In the genomic region with DNA sequence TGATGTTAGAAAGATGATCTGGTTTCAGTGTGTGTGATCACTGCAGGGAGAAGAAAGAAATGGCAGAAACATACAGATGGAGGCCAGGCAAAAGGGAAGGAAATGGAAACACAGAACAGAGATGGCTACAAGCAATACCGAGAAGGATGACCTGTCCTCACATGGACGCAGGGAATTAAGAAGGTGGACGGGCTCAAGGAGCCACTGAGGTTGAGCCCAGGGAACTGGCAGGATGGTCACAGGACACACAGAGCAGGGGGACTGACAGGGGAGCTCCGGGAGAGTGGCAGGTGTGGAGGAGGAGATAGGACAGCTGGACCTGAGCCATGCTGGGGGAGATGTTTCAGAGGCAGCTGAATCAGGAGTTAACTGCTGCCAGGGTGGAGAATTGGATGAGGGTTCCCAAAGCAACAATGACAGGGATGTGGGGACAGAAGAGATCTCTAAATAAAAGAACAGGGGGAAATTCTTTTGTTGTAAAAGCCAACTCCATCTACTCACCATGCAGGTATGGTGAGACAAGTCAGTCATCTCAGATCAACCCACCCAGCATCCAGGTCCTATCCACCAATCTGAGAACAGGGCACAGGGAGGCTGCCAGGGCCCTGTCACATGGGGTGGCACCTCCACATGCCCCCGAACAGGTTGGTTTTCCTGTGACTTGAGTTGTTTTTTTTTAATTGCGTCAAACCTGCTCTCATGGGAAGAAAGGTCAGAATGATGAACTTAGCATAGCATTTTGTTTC, we compare ENCODE assay signal across 20 cellular contexts. TPM values are rescaled to one million over a fixed set of nuclear protein-coding genes. Genes with fewer than 3 reads are reported as not detected.
DNase-seq lines count a peak whose midpoint lies in the region; ATAC-seq and TF ChIP-seq lines count a peak whose summit lies in the region.
"Had no signal": no experiment of that assay in that cellular context is flagged by ENCODE, and none has a peak within 500 bp of the region (broad histone marks: within the 10 kb centered on the region; RNA-seq: fewer than 3 reads in every experiment).

No MANE protein-coding gene starts in this region.

- H3K4me3 Mint-ChIP-seq in CD8-positive, alpha-beta T cell = peak overlapping the region; percentile 15
- no peak overlapping the region for H3K4me3 Mint-ChIP-seq in activated CD8-positive, alpha-beta T cell treated with anti-CD3 and anti-CD28 coated beads, Interleukin-2, amount 10 ng/mL, durations not matched to agents 7 days and 5 days
- H3K4me3 Mint-ChIP-seq in glutamatergic neuron (ENCODE audit: unreplicated experiment) (peak overlapping the region; percentile 30), natural killer cell (no peak overlapping the region)
- H3K4me3 Mint-ChIP-seq: activated T-cell treated with anti-CD3 and anti-CD28 coated beads, Interleukin-2, amount 50 U/mL, for 4 hours; dendritic cell treated with granulocyte-macrophage colony-stimulating factor and Interleukin-4, amounts not matched to agents 40 ng/mL and 50 ng/mL, for 4 days had no signal

- H3K36me3 Mint-ChIP-seq in CD8-positive, alpha-beta T cell = peaks cover 28% of the 10 kb centered on the region
- peaks cover 38% of the 10 kb centered on the region for H3K36me3 Mint-ChIP-seq in activated CD8-positive, alpha-beta T cell treated with anti-CD3 and anti-CD28 coated beads, Interleukin-2, amount 10 ng/mL, durations not matched to agents 7 days and 5 days (ENCODE audit: low read depth)
- H3K36me3 Mint-ChIP-seq in glutamatergic neuron (ENCODE audit: unreplicated experiment) (no peaks in the 10 kb centered on the region), natural killer cell (no peaks in the 10 kb centered on the region)

- H3K27me3 ChIP-seq in CD8-positive, alpha-beta T cell (ENCODE audit: insufficient read depth, low read length) = no peaks in the 10 kb centered on the region
- H3K27me3 ChIP-seq: ascending aorta, thyroid gland had no signal

- H3K4me1 ChIP-seq in CD8-positive, alpha-beta T cell (ENCODE audit: insufficient read depth, low read length) = peaks cover 42% of the 10 kb centered on the region
- H3K4me1 ChIP-seq: ascending aorta had no signal

- no peak overlapping the region for H3K4me3 ChIP-seq in CD8-positive, alpha-beta T cell (ENCODE audit: low read depth, low read length)
- H3K4me3 ChIP-seq: ascending aorta, GM23248, left ventricle myocardium inferior, thyroid gland had no signal

- no peaks in the 10 kb centered on the region for H3K27me3 Mint-ChIP-seq in CD8-positive, alpha-beta T cell (ENCODE audit: low read depth)
- H3K27me3 Mint-ChIP-seq in activated CD8-positive, alpha-beta T cell treated with anti-CD3 and anti-CD28 coated beads, Interleukin-2, amount 10 ng/mL, durations not matched to agents 7 days and 5 days (ENCODE audit: low read depth) = no peaks in the 10 kb centered on the region
- H3K27me3 Mint-ChIP-seq in glutamatergic neuron (ENCODE audit: unreplicated experiment) = peaks cover 2% of the 10 kb centered on the region
- H3K27me3 Mint-ChIP-seq in natural killer cell (ENCODE audit: low read depth in 2 of 2) = no peaks in the 10 kb centered on the region
- H3K27me3 Mint-ChIP-seq: dendritic cell treated with granulocyte-macrophage colony-stimulating factor and Interleukin-4, amounts not matched to agents 40 ng/mL and 50 ng/mL, for 4 days had no signal

- no peaks in the 10 kb centered on the region for H3K9me3 Mint-ChIP-seq in CD8-positive, alpha-beta T cell
- no peaks in the 10 kb centered on the region for H3K9me3 Mint-ChIP-seq in activated CD8-positive, alpha-beta T cell treated with anti-CD3 and anti-CD28 coated beads, Interleukin-2, amount 10 ng/mL, durations not matched to agents 7 days and 5 days (ENCODE audit: insufficient read depth)
- H3K9me3 Mint-ChIP-seq in glutamatergic neuron (ENCODE audit: unreplicated experiment) (peaks cover 5% of the 10 kb centered on the region), natural killer cell (no peaks in the 10 kb centered on the region)
- H3K9me3 Mint-ChIP-seq: activated T-cell treated with anti-CD3 and anti-CD28 coated beads, Interleukin-2, amount 50 U/mL, for 4 hours; dendritic cell treated with granulocyte-macrophage colony-stimulating factor and Interleukin-4, amounts not matched to agents 40 ng/mL and 50 ng/mL, for 4 days had no signal

- intact Hi-C loops in CD8-positive, alpha-beta T cell (cut with DNase I, micrococcal nuclease) = no loop called here
- intact Hi-C loops in natural killer cell (cut with micrococcal nuclease) = no loop called here

- no peaks in the 10 kb centered on the region for H3K9me3 ChIP-seq in CD8-positive, alpha-beta T cell (ENCODE audit: low read length)
- H3K9me3 ChIP-seq: ascending aorta, left ventricle myocardium inferior, thyroid gland had no signal

- CTCF ChIA-PET in CD8-positive, alpha-beta T cell (lab: Charles Lee) = interaction anchor here (1.0 to 1.3 kb wide), 3 partner anchors 12 to 50 kb away, joined by 3 to 4 read pairs (median 4); no protein-coding TSS in a partner anchor
- CTCF ChIA-PET in activated CD8-positive, alpha-beta T cell treated with anti-CD3 and anti-CD28 coated beads, Interleukin-2, amount 10 ng/mL, durations not matched to agents 7 days and 5 days (lab: Charles Lee) = interaction anchor here (2.8 kb wide), 1 partner anchor 13 kb away, joined by 13 read pairs; no protein-coding TSS in a partner anchor

- H3K4me1 Mint-ChIP-seq in CD8-positive, alpha-beta T cell (ENCODE audit: low read depth) = peaks cover 41% of the 10 kb centered on the region
- peaks cover 29% of the 10 kb centered on the region for H3K4me1 Mint-ChIP-seq in activated CD8-positive, alpha-beta T cell treated with anti-CD3 and anti-CD28 coated beads, Interleukin-2, amount 10 ng/mL, durations not matched to agents 7 days and 5 days (ENCODE audit: low read depth)
- H3K4me1 Mint-ChIP-seq in glutamatergic neuron (ENCODE audit: low read depth, unreplicated experiment) = peaks cover 19% of the 10 kb centered on the region
- H3K4me1 Mint-ChIP-seq in natural killer cell = peaks cover 7 to 8% of the 10 kb centered on the region in 2 donors

- H3K36me3 ChIP-seq in CD8-positive, alpha-beta T cell (ENCODE audit: insufficient read depth, low read length) = peaks cover 6% of the 10 kb centered on the region

- no peak for TF ChIP-seq CTCF in CD8-positive, alpha-beta T cell (IDR thresholded peaks at IDR 0.05)
- TF ChIP-seq CTCF in glutamatergic neuron (IDR thresholded peaks at IDR 0.05; ENCODE audit: partially characterized antibody, unreplicated experiment) = no peak
- TF ChIP-seq CTCF in natural killer cell (IDR thresholded peaks at IDR 0.05) = no peak

- ATAC-seq in CD8-positive, alpha-beta T cell = peak; percentile 68
- no peak for ATAC-seq in activated CD8-positive, alpha-beta T cell treated with anti-CD3 and anti-CD28 coated beads, Interleukin-2, amount 10 ng/mL, durations not matched to agents 7 days and 5 days
- ATAC-seq in natural killer cell = no peak

- POLR2A ChIA-PET in CD8-positive, alpha-beta T cell (lab: Charles Lee) = interaction anchor here (0.7 to 1.4 kb wide), 3 partner anchors 20 to 106 kb away, joined by 3 to 4 read pairs (median 3); no protein-coding TSS in a partner anchor
- POLR2A ChIA-PET in activated CD8-positive, alpha-beta T cell treated with anti-CD3 and anti-CD28 coated beads, Interleukin-2, amount 10 ng/mL, durations not matched to agents 7 days and 5 days (lab: Charles Lee) = no interaction called here

- DNase-seq in Ammon's horn (ENCODE audit: low spot score) (peak; percentile 26), glutamatergic neuron (no peak), SIG-M5 treated with dmso at 0.1 percent for 504 hours (lab: John Stamatoyannopoulos, UW; ENCODE audit: unreplicated experiment) (no peak), kidney glomerular epithelial cell (lab: John Stamatoyannopoulos, UW) (no peak), NCI-H526 (lab: John Stamatoyannopoulos, UW) (no peak), natural killer cell (no peak)
- no peak for DNase-seq in CD8-positive, alpha-beta T cell
- DNase-seq in activated CD8-positive, alpha-beta T cell treated with anti-CD3 and anti-CD28 coated beads, Interleukin-2, amount 10 ng/mL, durations not matched to agents 7 days and 5 days = no peak
- DNase-seq: activated T-cell treated with anti-CD3 and anti-CD28 coated beads, Interleukin-2, amount 50 U/mL, for 4 hours; foreskin melanocyte; GF-D8; GM23248; left ventricle myocardium inferior; NCI-H2029 treated with DMSO at 0.1 percent for 48 hours; SHP77; stimulated activated CD4-positive, alpha-beta T cell treated with anti-CD3 and anti-CD28 coated beads, Interleukin-4, amount 100 ng/mL, for 1 hour; thyroid gland had no signal

- H3K27ac ChIP-seq in CD8-positive, alpha-beta T cell (ENCODE audit: low read depth, low read length) = no peak overlapping the region
- H3K27ac ChIP-seq: ascending aorta, epithelial cell of prostate, GM23248, left ventricle myocardium inferior, thyroid gland had no signal

- peak overlapping the region; percentile 69 for H3K27ac Mint-ChIP-seq in CD8-positive, alpha-beta T cell
- H3K27ac Mint-ChIP-seq in activated CD8-positive, alpha-beta T cell treated with anti-CD3 and anti-CD28 coated beads, Interleukin-2, amount 10 ng/mL, durations not matched to agents 7 days and 5 days = peak overlapping the region; percentile 56
- H3K27ac Mint-ChIP-seq in glutamatergic neuron (ENCODE audit: unreplicated experiment) = peak overlapping the region; percentile 52
- peak overlapping the region in 1 of 2 donors; percentile 41 for H3K27ac Mint-ChIP-seq in natural killer cell
- H3K27ac Mint-ChIP-seq: dendritic cell treated with granulocyte-macrophage colony-stimulating factor and Interleukin-4, amounts not matched to agents 40 ng/mL and 50 ng/mL, for 4 days had no signal

RNA-seq across cellular contexts. Expression of gene KLHL22, which starts 26.3 kb away (rescaled TPM):
- total RNA-seq in CD8-positive, alpha-beta T cell = 10 to 100 TPM; 24.6 to 27.3 TPM
- total RNA-seq in activated CD8-positive, alpha-beta T cell treated with anti-CD3 and anti-CD28 coated beads, Interleukin-2, amount 10 ng/mL, durations not matched to agents 7 days and 5 days = 10 to 100 TPM; 29.2 to 30.1 TPM
- total RNA-seq in glutamatergic neuron (ENCODE audit: unreplicated experiment) (20.2 TPM), natural killer cell (10 to 100 TPM; 26.5 to 53.0 (median 31.0) TPM)

RNA-seq across cellular contexts. Expression of gene SCARF2, which starts 31.7 kb away (rescaled TPM):
- 1 to 10 TPM; 2.6 to 2.7 TPM for total RNA-seq in CD8-positive, alpha-beta T cell
- total RNA-seq in activated CD8-positive, alpha-beta T cell treated with anti-CD3 and anti-CD28 coated beads, Interleukin-2, amount 10 ng/mL, durations not matched to agents 7 days and 5 days = 1 to 10 TPM in 1 of 2 experiments, under 1 TPM in 1; 0.76 to 1.2 TPM
- total RNA-seq in glutamatergic neuron (ENCODE audit: unreplicated experiment) (3.4 TPM), natural killer cell (1 to 10 TPM; 1.8 to 3.5 (median 2.9) TPM)

RNA-seq across cellular contexts. Expression of gene MED15, which starts 38.1 kb away (rescaled TPM):
- 100 to 1,000 TPM; 316 TPM for total RNA-seq in CD8-positive, alpha-beta T cell
- total RNA-seq in activated CD8-positive, alpha-beta T cell treated with anti-CD3 and anti-CD28 coated beads, Interleukin-2, amount 10 ng/mL, durations not matched to agents 7 days and 5 days = 100 to 1,000 TPM; 155 to 161 TPM
- total RNA-seq in glutamatergic neuron (ENCODE audit: unreplicated experiment) = 83.6 TPM
- 100 to 1,000 TPM; 269 to 291 (median 270) TPM for total RNA-seq in natural killer cell

Comparison
In these comparisons a context has a peak if more than half of its experiments do, and no peak if none do; other contexts are left out.
1. H3K4me3 Mint-ChIP-seq: peak in CD8-positive, alpha-beta T cell (single experiment) and glutamatergic neuron (single experiment); none in activated CD8-positive, alpha-beta T cell treated with anti-CD3 and anti-CD28 coated beads, Interleukin-2, amount 10 ng/mL, durations not matched to agents 7 days and 5 days (single experiment) and natural killer cell (single experiment).